8 cellular contexts compared by ENCODE assay signal in genomic region chr5:31156761-31157160, GRCh38. TPM values are rescaled to one million over a fixed set of nuclear protein-coding genes. Genes with fewer than 3 reads are reported as not detected.
"Had no signal": no experiment of that assay in that cellular context is flagged by ENCODE, and none has a peak within 500 bp of the region (broad histone marks: within the 10 kb centered on the region; RNA-seq: fewer than 3 reads in every experiment).

No MANE protein-coding gene starts in this region.

- DNase-seq: GM23248, GOT3, H7, HFFc6, IMR-90 had no signal

- ATAC-seq: HCT116, K562 had no signal

- H3K27ac Mint-ChIP-seq: HFFc6 had no signal

- H3K9me3 Mint-ChIP-seq: HFFc6 had no signal

- H3K4me3 Mint-ChIP-seq: HFFc6 had no signal

RNA-seq across cellular contexts. Expression of gene CDH6, which starts 36.7 kb away (rescaled TPM):
- total RNA-seq: HT-29, K562 had no signal
